ENCODE assay signal across 1 cellular context in the genomic region with DNA sequence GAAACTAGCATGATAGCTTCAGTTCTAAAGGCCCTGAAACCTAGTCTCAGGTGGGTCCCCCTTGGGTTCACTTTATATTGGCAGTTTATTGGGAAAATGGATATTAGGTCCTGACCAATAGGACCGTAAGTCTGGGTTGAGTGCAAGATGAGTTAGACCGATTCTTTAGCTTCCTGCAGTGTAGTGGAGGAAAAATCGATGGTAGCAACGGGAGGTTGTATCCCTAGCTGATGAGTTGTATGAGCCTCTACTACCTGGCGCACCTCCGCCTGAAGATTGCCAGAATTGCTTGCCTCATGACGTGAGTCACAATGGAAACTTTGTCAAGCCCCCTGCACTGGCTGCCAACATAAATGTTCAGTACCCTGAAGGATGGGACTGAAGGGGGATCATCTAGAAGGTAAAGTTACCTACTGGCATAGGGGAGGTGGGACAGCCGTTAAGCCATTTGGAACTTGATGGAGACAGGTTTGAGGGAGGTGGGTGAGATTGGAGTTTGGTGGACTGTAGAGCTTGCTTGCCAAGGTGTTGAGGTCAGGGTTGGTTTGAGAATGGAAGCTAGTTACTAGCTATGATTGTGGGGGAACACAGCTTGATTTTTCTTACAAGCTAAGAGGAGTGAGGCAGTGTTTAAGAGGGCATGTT.
TF ChIP-seq lines count a peak whose summit lies in the region.

No MANE protein-coding gene starts in this region.

TF ChIP-seq in K562, 482 proteins besides CTCF, POLR2A, EP300 and RAD21 (continued from another document):
- TF ChIP-seq HMGN3 (IDR thresholded peaks at IDR 0.05; ENCODE audit: borderline replicate concordance, extremely low read depth, insufficient read length, low read depth, low read length), result no peak
- peak in 1 of 2 experiments; percentile 92; a peak in 2 of 4 replicates for TF ChIP-seq SIN3A (IDR thresholded peaks at IDR 0.05; ENCODE audit: borderline replicate concordance in 2 of 2, control insufficient read depth in 1 of 2, low read depth in 2 of 2, low read length in 2 of 2)
- no peak; the same call in 1 of the 2 replicates for TF ChIP-seq ZSCAN29 (IDR thresholded peaks at IDR 0.05)
- TF ChIP-seq STAT5B (CRISPR knock-in tag; IDR thresholded peaks at IDR 0.05), result no peak
- TF ChIP-seq ZNF282 (CRISPR knock-in tag; IDR thresholded peaks at IDR 0.05), result no peak; the same call in 1 of the 2 replicates
- no peak for TF ChIP-seq HOXB6 (CRISPR knock-in tag; IDR thresholded peaks at IDR 0.05; ENCODE audit: borderline replicate concordance)
- TF ChIP-seq ID3 (CRISPR knock-in tag; IDR thresholded peaks at IDR 0.05), result peak; percentile 39; the same call in 1 of the 2 replicates
- TF ChIP-seq ID3 (tag; IDR thresholded peaks at IDR 0.05), result no peak
- TF ChIP-seq NEUROD1 (IDR thresholded peaks at IDR 0.05; ENCODE audit: borderline replicate concordance, low read depth, low read length, partially characterized antibody), result peak; percentile 6
- TF ChIP-seq HIVEP1 (CRISPR knock-in tag; IDR thresholded peaks at IDR 0.05), result no peak
- TF ChIP-seq ZNF431 (CRISPR knock-in tag; IDR thresholded peaks at IDR 0.05), result no peak
